26 cellular contexts compared by ENCODE assay signal in genomic region chr16:66095676-66096075, GRCh38.
DNase-seq lines count a peak whose midpoint lies in the region; ATAC-seq, FAIRE-seq and TF ChIP-seq lines count a peak whose summit lies in the region.
"Had no signal": no experiment of that assay in that cellular context is flagged by ENCODE, and none has a peak within 500 bp of the region (broad histone marks: within the 10 kb centered on the region; RNA-seq: fewer than 3 reads in every experiment).

No MANE protein-coding gene starts in this region.

- H4K20me1 ChIP-seq in HCT116 (ENCODE audit: insufficient read depth), result no peaks in the 10 kb centered on the region

- in situ Hi-C loops in astrocyte of the spinal cord (cut with HindIII; ENCODE audit: low sequenced_read_pairs), result no loop called here

- H3K27me3 ChIP-seq in A673 (replicated peaks; ENCODE audit: insufficient read depth, low read depth, low read length, poor library complexity), result no peaks in the 10 kb centered on the region
- peaks cover 12% of the 10 kb centered on the region for H3K27me3 ChIP-seq in HCT116 (ENCODE audit: insufficient read depth, low read length)
- H3K27me3 ChIP-seq: body of pancreas, gastrocnemius medialis, vagina had no signal

- H2AFZ ChIP-seq in HCT116 (ENCODE audit: low read depth, low read length, poor library complexity, severe bottlenecking), result no peak overlapping the region

- TF ChIP-seq CTCF in A673 (conservative IDR thresholded peaks at IDR 0.05; ENCODE audit: low read depth, low read length), result peak; percentile 42; the same call in 1 of the 2 replicates
- peak in 2 of 3 experiments; percentile 42 to 46; a peak in 4 of 6 replicates for TF ChIP-seq CTCF in HCT116 (IDR thresholded peaks at IDR 0.05 in 2 of 3, conservative IDR thresholded peaks at IDR 0.05 in 1 of 3; ENCODE audit: borderline replicate concordance in 1 of 3, insufficient read depth in 1 of 3, low read depth in 2 of 3, low read length in 2 of 3)
- TF ChIP-seq CTCF in astrocyte of the spinal cord (IDR thresholded peaks at IDR 0.05; ENCODE audit: low read depth, low read length), result peak; percentile 21
- TF ChIP-seq CTCF in fibroblast of villous mesenchyme (IDR thresholded peaks at IDR 0.05; ENCODE audit: insufficient read depth, low read depth, low read length), result peak; percentile 18
- TF ChIP-seq CTCF in D721Med (IDR thresholded peaks at IDR 0.05; ENCODE audit: insufficient read depth, missing control alignments), result no peak

- H3K4me3 ChIP-seq in A673 (ENCODE audit: low read depth, low read length, poor library complexity, severe bottlenecking), result no peak overlapping the region
- H3K4me3 ChIP-seq in HCT116 (replicated peaks in 1 of 2; ENCODE audit: low read depth in 1 of 2, low read length in 2 of 2), result no peak overlapping the region
- H3K4me3 ChIP-seq in astrocyte of the spinal cord (ENCODE audit: low read depth, low read length), result no peak overlapping the region
- no peak overlapping the region for H3K4me3 ChIP-seq in fibroblast of villous mesenchyme (ENCODE audit: low read depth, low read length)
- H3K4me3 ChIP-seq: body of pancreas, gastrocnemius medialis, left lung, thoracic aorta, vagina had no signal

- no peak overlapping the region for H3K27ac ChIP-seq in A673 (ENCODE audit: low read depth, low read length, poor library complexity, severe bottlenecking)
- H3K27ac ChIP-seq in HCT116 (ENCODE audit: low read depth, low read length), result no peak overlapping the region
- H3K27ac ChIP-seq: body of pancreas, gastrocnemius medialis, left lung, thoracic aorta, vagina had no signal

- intact Hi-C loops in A673 (cut with micrococcal nuclease; ENCODE audit: unreplicated experiment), result no loop called here
- intact Hi-C loops in HCT116 (cut with micrococcal nuclease), result no loop called here

- DNase-seq in A673 (ENCODE audit: low spot score) (peak; percentile 12), HCT116 (ENCODE audit: low read depth, low spot score) (no peak), astrocyte of the spinal cord (ENCODE audit: low read depth, low spot score) (no peak), fibroblast of villous mesenchyme (ENCODE audit: low read depth) (no peak), D721Med (ENCODE audit: insufficient read length, low spot score) (no peak), NCI-H524 treated with DMSO at 0.1 percent for 48 hours (lab: John Stamatoyannopoulos, UW) (no peak), LoVo (ENCODE audit: low spot score) (no peak), inferior parietal cortex (ENCODE audit: extremely low spot score) (no peak)
- DNase-seq: activated CD4-positive, alpha-beta T cell treated with anti-CD3 and anti-CD28 coated beads for 36 hours; activated CD8-positive, alpha-beta memory T cell treated with anti-CD3 and anti-CD28 coated beads for 24 hours; activated gamma-delta T cell treated with Interleukin-2 at 50 U/mL for 16 hours; activated naive CD8-positive, alpha-beta T cell treated with anti-CD3 and anti-CD28 coated beads, Interleukin-2, amount 50 U/mL, for 24 hours; activated T-cell treated with anti-CD3 and anti-CD28 coated beads, Interleukin-2, amount 50 U/mL, for 24 hours; body of pancreas; CD8-positive, alpha-beta memory T cell; effector CD4-positive, alpha-beta T cell; gastrocnemius medialis; immature natural killer cell; Karpas-422; left lung; NCI-H1436 treated with DMSO at 0.1 percent for 48 hours; NCI-H446 treated with DMSO at 0.1 percent for 48 hours; nucleus accumbens; T-helper 2 cell had no signal

- CTCF ChIA-PET in A673 (lab: Charles Lee) (no interaction called here), HCT116 (lab: Charles Lee) (no interaction called here)

- H3K9me3 ChIP-seq in A673 (ENCODE audit: low read depth, low read length, poor library complexity, severe bottlenecking) (no peaks in the 10 kb centered on the region), HCT116 (ENCODE audit: control insufficient read depth in 1 of 2, insufficient read depth in 1 of 2, low read depth in 1 of 2, low read length in 2 of 2) (no peaks in the 10 kb centered on the region)
- H3K9me3 ChIP-seq: body of pancreas, gastrocnemius medialis, left lung, thoracic aorta, vagina had no signal

- FAIRE-seq in D721Med (lab: Jason Lieb, UNC), result no peak

- TF ChIP-seq RAD21 in HCT116 (IDR thresholded peaks at IDR 0.05; ENCODE audit: low read depth), result no peak

- H3K4me1 ChIP-seq in A673 (ENCODE audit: insufficient read depth, low read length, poor library complexity, severe bottlenecking) (no peaks in the 10 kb centered on the region), HCT116 (ENCODE audit: control insufficient read depth in 1 of 2, insufficient read depth in 2 of 2, low read length in 2 of 2) (no peaks in the 10 kb centered on the region)
- H3K4me1 ChIP-seq: body of pancreas, gastrocnemius medialis had no signal

- H3K79me2 ChIP-seq in HCT116 (ENCODE audit: insufficient read depth, low read length), result no peaks in the 10 kb centered on the region

- ATAC-seq in HCT116, result no peak
- ATAC-seq: activated CD4-positive, alpha-beta T cell treated with anti-CD3 and anti-CD28 coated beads for 36 hours; activated naive CD8-positive, alpha-beta T cell treated with anti-CD3 and anti-CD28 coated beads, Interleukin-2, amount 50 U/mL, for 24 hours; body of pancreas; gastrocnemius medialis; left lung had no signal

- no peak overlapping the region for H3K9ac ChIP-seq in HCT116 (ENCODE audit: low read length)

- no peak for TF ChIP-seq POLR2A in HCT116 (IDR thresholded peaks at IDR 0.05; ENCODE audit: borderline replicate concordance, extremely low read depth, insufficient read depth, insufficient read length)

- POLR2A ChIA-PET in A673 (lab: Charles Lee; ENCODE audit: low non-redundant PET) (no interaction called here), HCT116 (lab: Charles Lee) (no interaction called here)

- BruUV-seq in A673 (replicated peaks; lab: Mats Ljungman, UMichigan) (no TSS peak), HCT116 (replicated peaks; lab: Mats Ljungman, UMichigan) (no TSS peak)

- H3K4me2 ChIP-seq in HCT116 (ENCODE audit: low read length), result no peak overlapping the region

- H3K9me2 ChIP-seq in HCT116 (ENCODE audit: insufficient read depth), result no peaks in the 10 kb centered on the region

- RAD21 ChIA-PET in HCT116 (lab: Charles Lee; ENCODE audit: low non-redundant PET in 1 of 2, low total read pairs in 2 of 2, uncharacterized antibody in 2 of 2, unreplicated experiment in 2 of 2), result no interaction called here

- no peaks in the 10 kb centered on the region for H3K36me3 ChIP-seq in A673 (ENCODE audit: insufficient read depth, low read length, poor library complexity, severe bottlenecking)
- no peaks in the 10 kb centered on the region for H3K36me3 ChIP-seq in HCT116 (ENCODE audit: control insufficient read depth in 1 of 2, insufficient read depth in 2 of 2, low read length in 2 of 2)
- H3K36me3 ChIP-seq: gastrocnemius medialis, left lung, thoracic aorta, vagina had no signal

TF ChIP-seq in HCT116, 20 proteins besides CTCF, POLR2A, EP300 and RAD21:
- TF ChIP-seq, protein P1, sequence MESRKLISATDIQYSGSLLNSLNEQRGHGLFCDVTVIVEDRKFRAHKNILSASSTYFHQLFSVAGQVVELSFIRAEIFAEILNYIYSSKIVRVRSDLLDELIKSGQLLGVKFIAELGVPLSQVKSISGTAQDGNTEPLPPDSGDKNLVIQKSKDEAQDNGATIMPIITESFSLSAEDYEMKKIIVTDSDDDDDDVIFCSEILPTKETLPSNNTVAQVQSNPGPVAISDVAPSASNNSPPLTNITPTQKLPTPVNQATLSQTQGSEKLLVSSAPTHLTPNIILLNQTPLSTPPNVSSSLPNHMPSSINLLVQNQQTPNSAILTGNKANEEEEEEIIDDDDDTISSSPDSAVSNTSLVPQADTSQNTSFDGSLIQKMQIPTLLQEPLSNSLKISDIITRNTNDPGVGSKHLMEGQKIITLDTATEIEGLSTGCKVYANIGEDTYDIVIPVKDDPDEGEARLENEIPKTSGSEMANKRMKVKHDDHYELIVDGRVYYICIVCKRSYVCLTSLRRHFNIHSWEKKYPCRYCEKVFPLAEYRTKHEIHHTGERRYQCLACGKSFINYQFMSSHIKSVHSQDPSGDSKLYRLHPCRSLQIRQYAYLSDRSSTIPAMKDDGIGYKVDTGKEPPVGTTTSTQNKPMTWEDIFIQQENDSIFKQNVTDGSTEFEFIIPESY (IDR thresholded peaks at IDR 0.05; ENCODE audit: extremely low read depth, insufficient replicate concordance, low read length), result no peak
- TF ChIP-seq TCF7L2 (IDR thresholded peaks at IDR 0.05; ENCODE audit: borderline replicate concordance, extremely low read depth, insufficient read depth, insufficient read length) (no peak), ELF1 (IDR thresholded peaks at IDR 0.05; ENCODE audit: borderline replicate concordance, low read depth) (no peak), EZH2phosphoT487 (IDR thresholded peaks at IDR 0.05; ENCODE audit: borderline replicate concordance) (no peak), FOSL1 (IDR thresholded peaks at IDR 0.05; ENCODE audit: low read depth) (no peak)
- TF ChIP-seq, protein P2, sequence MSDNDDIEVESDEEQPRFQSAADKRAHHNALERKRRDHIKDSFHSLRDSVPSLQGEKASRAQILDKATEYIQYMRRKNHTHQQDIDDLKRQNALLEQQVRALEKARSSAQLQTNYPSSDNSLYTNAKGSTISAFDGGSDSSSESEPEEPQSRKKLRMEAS (IDR thresholded peaks at IDR 0.05), result no peak
